ENCODE assay signal across 7 cellular contexts in the genomic region with DNA sequence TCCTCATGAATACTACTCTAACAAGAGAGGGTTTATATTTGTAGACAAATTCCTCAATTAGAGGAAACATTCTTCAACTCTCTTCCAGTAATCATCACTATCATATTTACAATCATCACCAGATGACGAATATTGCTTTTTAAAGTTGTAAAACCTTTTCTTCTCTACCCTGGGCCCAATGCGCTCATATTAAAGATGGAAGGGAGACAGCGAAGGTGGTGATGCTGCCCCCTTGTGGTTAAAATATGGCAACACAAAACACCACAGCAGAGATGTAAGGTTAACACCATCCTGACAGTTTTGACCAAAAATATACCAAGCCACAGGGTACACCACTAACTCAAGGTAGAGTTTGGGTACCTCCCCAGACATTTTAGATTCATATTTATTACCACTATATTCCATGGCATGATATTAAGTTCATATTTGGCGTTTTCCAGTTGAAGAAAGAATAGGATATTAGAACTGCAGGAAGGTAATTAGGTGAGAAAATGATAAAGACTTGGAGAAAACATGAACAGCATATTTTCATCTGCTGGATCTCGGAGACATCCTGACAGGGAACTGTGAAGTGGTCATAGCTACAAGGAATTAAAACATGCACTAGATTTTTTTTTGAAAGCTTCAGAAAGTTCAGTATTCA.
DNase-seq lines count a peak whose midpoint lies in the region; ATAC-seq and TF ChIP-seq lines count a peak whose summit lies in the region.

No MANE protein-coding gene starts in this region.

- H3K4me3 Mint-ChIP-seq in activated naive CD4-positive, alpha-beta T cell treated with anti-CD3 and anti-CD28 coated beads, Interleukin-2, amount 10 ng/mL, durations not matched to agents 7 days and 5 days, result no peak overlapping the region

- H3K27ac Mint-ChIP-seq in activated naive CD4-positive, alpha-beta T cell treated with anti-CD3 and anti-CD28 coated beads, Interleukin-2, amount 10 ng/mL, durations not matched to agents 7 days and 5 days, result no peak overlapping the region

- CTCF ChIA-PET in activated naive CD4-positive, alpha-beta T cell treated with anti-CD3 and anti-CD28 coated beads, Interleukin-2, amount 10 ng/mL, durations not matched to agents 7 days and 5 days (lab: Charles Lee), result interaction anchor here (0.7 to 1.8 kb wide), 8 partner anchors 13 to 378 kb away, joined by 3 to 6 read pairs (median 4); a partner anchor contains a TSS

- no peaks in the 10 kb centered on the region for H3K4me1 Mint-ChIP-seq in activated naive CD4-positive, alpha-beta T cell treated with anti-CD3 and anti-CD28 coated beads, Interleukin-2, amount 10 ng/mL, durations not matched to agents 7 days and 5 days

- H3K9me3 ChIP-seq in DND-41 (ENCODE audit: insufficient read depth, low read length, severe bottlenecking) (no peaks in the 10 kb centered on the region), hepatocyte (ENCODE audit: low read depth) (no peaks in the 10 kb centered on the region)

- no peaks in the 10 kb centered on the region for H3K27me3 Mint-ChIP-seq in activated naive CD4-positive, alpha-beta T cell treated with anti-CD3 and anti-CD28 coated beads, Interleukin-2, amount 10 ng/mL, durations not matched to agents 7 days and 5 days

- H3K36me3 ChIP-seq in DND-41 (ENCODE audit: insufficient read depth, low read length) (no peaks in the 10 kb centered on the region), hepatocyte (replicated peaks; ENCODE audit: insufficient read depth, low read depth) (no peaks in the 10 kb centered on the region)

- H3K4me3 ChIP-seq in DND-41 (ENCODE audit: low read depth in 1 of 2, low read length in 2 of 2) (no peak overlapping the region), hepatocyte (no peak overlapping the region)

- H4K20me1 ChIP-seq in DND-41 (ENCODE audit: insufficient read depth, low read length), result no peaks in the 10 kb centered on the region
- no peaks in the 10 kb centered on the region for H4K20me1 ChIP-seq in hepatocyte (ENCODE audit: insufficient read depth, poor library complexity, severe bottlenecking)

- no peaks in the 10 kb centered on the region for H3K27me3 ChIP-seq in DND-41 (ENCODE audit: insufficient read depth, low read length, poor library complexity)
- no peaks in the 10 kb centered on the region for H3K27me3 ChIP-seq in hepatocyte

- H2AFZ ChIP-seq in DND-41 (ENCODE audit: low read depth, low read length), result no peak overlapping the region
- H2AFZ ChIP-seq in hepatocyte, result no peak overlapping the region

- no peaks in the 10 kb centered on the region for H3K9me2 ChIP-seq in hepatocyte (replicated peaks; ENCODE audit: insufficient read depth)

- 41% methylated on average over 5 of the region's 5 CpGs for WGBS in hepatocyte (ENCODE audit: low lambda C conversion rate, missing lambda C conversion rate)

- H3K27ac ChIP-seq in DND-41 (ENCODE audit: low read length) (no peak overlapping the region), hepatocyte (no peak overlapping the region)

- TF ChIP-seq CTCF in DND-41 (IDR thresholded peaks at IDR 0.05; ENCODE audit: borderline replicate concordance, extremely low read depth, low read length, poor library complexity, severe bottlenecking), result peak; percentile 79
- peak; percentile 59 for TF ChIP-seq CTCF in hepatocyte (IDR thresholded peaks at IDR 0.05; ENCODE audit: poor library complexity)

- H3K4me1 ChIP-seq in DND-41 (ENCODE audit: insufficient read depth, low read length) (no peaks in the 10 kb centered on the region), hepatocyte (ENCODE audit: insufficient read depth) (no peaks in the 10 kb centered on the region)

- H3K79me2 ChIP-seq in DND-41 (ENCODE audit: insufficient read depth, low read length) (no peaks in the 10 kb centered on the region), hepatocyte (no peaks in the 10 kb centered on the region)

- no peak overlapping the region for H3K4me2 ChIP-seq in DND-41 (ENCODE audit: insufficient read depth, low read length)
- H3K4me2 ChIP-seq in hepatocyte, result no peak overlapping the region

- no peak overlapping the region for H3K9ac ChIP-seq in DND-41 (ENCODE audit: low read depth, low read length)

- no peaks in the 10 kb centered on the region for H3K36me3 Mint-ChIP-seq in activated naive CD4-positive, alpha-beta T cell treated with anti-CD3 and anti-CD28 coated beads, Interleukin-2, amount 10 ng/mL, durations not matched to agents 7 days and 5 days

- peak; percentile 43 for DNase-seq in DND-41
- DNase-seq in NOMO-1 treated with DMSO at 0.1 percent for 48 hours (lab: John Stamatoyannopoulos, UW; ENCODE audit: unreplicated experiment), result peak; percentile 28
- DNase-seq in activated naive CD4-positive, alpha-beta T cell treated with anti-CD3 and anti-CD28 coated beads, Interleukin-2, amount 10 ng/mL, durations not matched to agents 7 days and 5 days, result peak; percentile 53
- peak; percentile 40 for DNase-seq in hepatocyte (ENCODE audit: low spot score)
- DNase-seq in stimulated activated CD4-positive, alpha-beta T cell treated with anti-CD3 and anti-CD28 coated beads, Interleukin-4, amount 100 ng/mL, for 1 hour, result peak; percentile 15
- no peak for DNase-seq in ecto neural progenitor cell (ENCODE audit: low spot score)

- H3K9me3 Mint-ChIP-seq in activated naive CD4-positive, alpha-beta T cell treated with anti-CD3 and anti-CD28 coated beads, Interleukin-2, amount 10 ng/mL, durations not matched to agents 7 days and 5 days, result no peaks in the 10 kb centered on the region

- peak; percentile 83 for ATAC-seq in DND-41 (ENCODE audit: insufficient read depth, low read depth)
- ATAC-seq in GM21529 (IDR thresholded peaks at IDR 0.05; ENCODE audit: unreplicated experiment), result peak; percentile 69
